In genomic region chr12:108699955-108700563, GRCh38 we compare ENCODE assay signal across 1 cellular context.
TF ChIP-seq lines count a peak whose summit lies in the region.

No MANE protein-coding gene starts in this region.

TF ChIP-seq in HCT116, 20 proteins besides CTCF, POLR2A, EP300 and RAD21 (continued from another document):
- no peak for TF ChIP-seq ELF1 (IDR thresholded peaks at IDR 0.05; ENCODE audit: borderline replicate concordance, low read depth)
